ENCODE assay signal across 1 cellular context in genomic region chr12:118446247-118446646, GRCh38.
TF ChIP-seq lines count a peak whose summit lies in the region.

No MANE protein-coding gene starts in this region.

TF ChIP-seq in GM23338, 12 proteins besides CTCF, POLR2A, EP300 and RAD21 (continued from another document):
- TF ChIP-seq ZNF462 (CRISPR knock-in tag; IDR thresholded peaks at IDR 0.05) (no peak), EZH2 (IDR thresholded peaks at IDR 0.05; ENCODE audit: low read depth, unreplicated experiment) (no peak), NANOG (IDR thresholded peaks at IDR 0.05; ENCODE audit: borderline replicate concordance) (no peak), ZNF331 (CRISPR knock-in tag; IDR thresholded peaks at IDR 0.05; ENCODE audit: low read depth) (no peak), JUNB (IDR thresholded peaks at IDR 0.05; ENCODE audit: unreplicated experiment) (no peak), POLR2AphosphoS5 (IDR thresholded peaks at IDR 0.05; ENCODE audit: low read depth) (no peak)
TF ChIP-seq in GM23338: peak in this region for 0.
